Comparison of ENCODE assay signal across 8 cellular contexts in the genomic region with DNA sequence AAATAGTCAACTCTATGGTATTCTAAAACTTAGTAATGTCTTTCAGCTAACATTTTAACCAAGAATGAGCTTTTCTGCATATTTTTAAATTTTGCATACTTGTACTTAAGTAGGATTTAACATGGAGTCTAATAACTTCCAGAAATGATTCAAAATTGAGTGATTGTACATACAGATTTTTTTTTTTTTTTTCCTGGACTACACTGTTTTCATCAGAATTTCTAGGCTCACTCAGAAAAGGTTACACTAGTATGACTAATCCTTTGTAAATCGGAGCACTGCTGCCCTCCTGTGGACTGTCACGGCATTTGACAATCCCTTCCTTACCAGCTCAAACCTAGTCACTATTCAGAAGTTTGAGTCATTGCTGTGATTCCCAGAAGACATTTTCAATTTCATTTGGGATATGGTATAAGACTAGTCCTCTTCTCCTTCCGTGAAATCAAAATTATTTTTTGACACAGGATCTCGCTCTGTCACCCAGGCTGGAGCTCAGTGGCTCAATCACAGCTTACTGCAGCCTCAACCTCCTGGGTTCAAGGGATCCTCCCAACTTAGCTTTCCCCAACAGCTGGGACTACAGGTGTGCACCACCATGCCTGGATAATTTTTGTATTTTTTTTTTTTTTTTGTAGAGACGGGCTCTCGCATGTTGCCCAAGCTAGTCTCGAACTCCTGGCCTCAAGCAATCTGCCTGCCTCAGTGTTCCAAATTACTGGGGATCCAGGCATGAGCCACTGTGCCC. TPM values are rescaled to one million over a fixed set of nuclear protein-coding genes. Genes with fewer than 3 reads are reported as not detected.
DNase-seq lines count a peak whose midpoint lies in the region; ATAC-seq and TF ChIP-seq lines count a peak whose summit lies in the region.

No MANE protein-coding gene starts in this region.

- peaks cover 11% of the 10 kb centered on the region for H3K4me1 Mint-ChIP-seq in endothelial cell (ENCODE audit: unreplicated experiment)

- peak; percentile 61 for TF ChIP-seq CTCF in endothelial cell (IDR thresholded peaks at IDR 0.05; ENCODE audit: unreplicated experiment)

- H3K27ac Mint-ChIP-seq in endothelial cell (ENCODE audit: unreplicated experiment), result no peak overlapping the region

- DNase-seq in AG20443 (ENCODE audit: low spot score), result peak; percentile 83
- peak; percentile 22 for DNase-seq in NOMO-1 treated with dmso at 0.1 percent for 144 hours (lab: John Stamatoyannopoulos, UW; ENCODE audit: unreplicated experiment)
- peak; percentile 64 to 68 for DNase-seq in activated CD8-positive, alpha-beta memory T cell treated with anti-CD3 and anti-CD28 coated beads for 4 hours (ENCODE audit: low read depth in 2 of 2)
- peak; percentile 76 for DNase-seq in endothelial cell (ENCODE audit: low spot score)
- peak; percentile 87 for DNase-seq in midbrain (lab: John Stamatoyannopoulos, UW)
- DNase-seq in stimulated activated CD8-positive, alpha-beta memory T cell treated with anti-CD3 and anti-CD28 coated beads, Interleukin-4, amount 100 ng/mL, for 4 hours (ENCODE audit: low read depth in 2 of 2, low spot score in 1 of 2), result peak; percentile 64 to 69

- H3K9me3 Mint-ChIP-seq in endothelial cell (ENCODE audit: unreplicated experiment), result no peaks in the 10 kb centered on the region

- H3K4me3 Mint-ChIP-seq in endothelial cell (ENCODE audit: unreplicated experiment), result no peak overlapping the region

- no peaks in the 10 kb centered on the region for H3K27me3 Mint-ChIP-seq in endothelial cell (ENCODE audit: unreplicated experiment)

- H3K36me3 Mint-ChIP-seq in endothelial cell (ENCODE audit: low read depth, unreplicated experiment), result peaks cover 5% of the 10 kb centered on the region

- ATAC-seq in GM19043 (IDR thresholded peaks at IDR 0.05; ENCODE audit: low read depth, unreplicated experiment), result peak; percentile 68
- peak; percentile 59 for ATAC-seq in HG03520 (IDR thresholded peaks at IDR 0.05; ENCODE audit: unreplicated experiment)

RNA-seq across cellular contexts. Expression of a gene that starts 45.5 kb away (rescaled TPM):
- 116 TPM for total RNA-seq in endothelial cell (ENCODE audit: unreplicated experiment)

Comparison
In these comparisons a context has a peak if more than half of its experiments do, and no peak if none do; other contexts are left out.
1. Peak in every context shown above with its lines: DNase-seq and ATAC-seq.
2. DNase-seq: peak in every context shown above with its lines; median percentile 87 in midbrain; 83 in AG20443; 76 in endothelial cell; 66 in stimulated activated CD8-positive, alpha-beta memory T cell treated with anti-CD3 and anti-CD28 coated beads, Interleukin-4, amount 100 ng/mL, for 4 hours; 66 in activated CD8-positive, alpha-beta memory T cell treated with anti-CD3 and anti-CD28 coated beads for 4 hours; 22 in NOMO-1 treated with dmso at 0.1 percent for 144 hours.